In genomic region chr10:8013011-8013410, GRCh38 we compare ENCODE assay signal across 24 cellular contexts. TPM values are rescaled to one million over a fixed set of nuclear protein-coding genes. Genes with fewer than 3 reads are reported as not detected.
DNase-seq lines count a peak whose midpoint lies in the region; ATAC-seq, FAIRE-seq and TF ChIP-seq lines count a peak whose summit lies in the region.
"Had no signal": no experiment of that assay in that cellular context is flagged by ENCODE, and none has a peak within 500 bp of the region (broad histone marks: within the 10 kb centered on the region; RNA-seq: fewer than 3 reads in every experiment).

No MANE protein-coding gene starts in this region.

- no peak overlapping the region for H3K4me3 Mint-ChIP-seq in activated naive CD4-positive, alpha-beta T cell treated with anti-CD3 and anti-CD28 coated beads, Interleukin-2, amount 10 ng/mL, durations not matched to agents 7 days and 5 days
- H3K4me3 Mint-ChIP-seq: B cell, HFFc6 had no signal

- H3K36me3 ChIP-seq in kidney (ENCODE audit: control insufficient read depth in 1 of 2, insufficient read depth in 2 of 2, low read length in 2 of 2): peaks cover 6 to 9% of the 10 kb centered on the region in 2 donors

- POLR2A ChIA-PET in GM10248 (lab: Yijun Ruan, JAX): no interaction called here

- H3K4me1 Mint-ChIP-seq in activated naive CD4-positive, alpha-beta T cell treated with anti-CD3 and anti-CD28 coated beads, Interleukin-2, amount 10 ng/mL, durations not matched to agents 7 days and 5 days: no peaks in the 10 kb centered on the region
- H3K4me1 Mint-ChIP-seq: B cell had no signal

- CTCF ChIA-PET in activated naive CD4-positive, alpha-beta T cell treated with anti-CD3 and anti-CD28 coated beads, Interleukin-2, amount 10 ng/mL, durations not matched to agents 7 days and 5 days (lab: Charles Lee): no interaction called here
- CTCF ChIA-PET in GM10248 (lab: Yijun Ruan, JAX): no interaction called here

- no peak overlapping the region for H3K4me3 ChIP-seq in kidney (ENCODE audit: low read length in 2 of 2)
- H3K4me3 ChIP-seq: GM12878, Peyer's patch, SJCRH30 had no signal

- no peak overlapping the region for H3K9ac ChIP-seq in kidney (ENCODE audit: low read length in 2 of 2)

- peaks cover 8% of the 10 kb centered on the region for H3K36me3 Mint-ChIP-seq in activated naive CD4-positive, alpha-beta T cell treated with anti-CD3 and anti-CD28 coated beads, Interleukin-2, amount 10 ng/mL, durations not matched to agents 7 days and 5 days

- no peaks in the 10 kb centered on the region for H3K9me3 ChIP-seq in kidney (ENCODE audit: control insufficient read depth in 1 of 2, low read length in 2 of 2)
- H3K9me3 ChIP-seq: Peyer's patch, SJCRH30 had no signal

- no peaks in the 10 kb centered on the region for H3K9me3 Mint-ChIP-seq in activated naive CD4-positive, alpha-beta T cell treated with anti-CD3 and anti-CD28 coated beads, Interleukin-2, amount 10 ng/mL, durations not matched to agents 7 days and 5 days
- H3K9me3 Mint-ChIP-seq: HFFc6 had no signal

- H3K27ac Mint-ChIP-seq in activated naive CD4-positive, alpha-beta T cell treated with anti-CD3 and anti-CD28 coated beads, Interleukin-2, amount 10 ng/mL, durations not matched to agents 7 days and 5 days: no peak overlapping the region
- H3K27ac Mint-ChIP-seq: B cell, HFFc6 had no signal

- no peak for ATAC-seq in HG02884 (IDR thresholded peaks at IDR 0.05; ENCODE audit: unreplicated experiment)
- ATAC-seq: GM12878 had no signal

- FAIRE-seq in kidney (lab: Jason Lieb, UNC): peak; percentile 47
- FAIRE-seq: GM12878 had no signal

- no peak for TF ChIP-seq CTCF in 22Rv1 (IDR thresholded peaks at IDR 0.05)
- TF ChIP-seq CTCF in kidney (IDR thresholded peaks at IDR 0.05; ENCODE audit: borderline replicate concordance, extremely low read depth, insufficient read depth): no peak
- no peak for TF ChIP-seq CTCF in GM10248 (IDR thresholded peaks at IDR 0.05; ENCODE audit: control extremely low read depth, extremely low read depth, low read depth, missing control alignments)

- no peaks in the 10 kb centered on the region for H3K27me3 Mint-ChIP-seq in activated naive CD4-positive, alpha-beta T cell treated with anti-CD3 and anti-CD28 coated beads, Interleukin-2, amount 10 ng/mL, durations not matched to agents 7 days and 5 days
- H3K27me3 Mint-ChIP-seq: B cell had no signal

- intact Hi-C loops in kidney (cut with DNase I): no loop called here

- DNase-seq in HT-29 (ENCODE audit: low spot score): peak; percentile 78
- no peak for DNase-seq in kidney
- DNase-seq in renal cortical epithelial cell (ENCODE audit: low read depth): peak; percentile 56
- DNase-seq in activated naive CD4-positive, alpha-beta T cell treated with anti-CD3 and anti-CD28 coated beads, Interleukin-2, amount 10 ng/mL, durations not matched to agents 7 days and 5 days: no peak
- no peak for DNase-seq in GM10248 (ENCODE audit: extremely low spot score)
- DNase-seq: DMS 273 treated with DMSO at 0.1 percent for 48 hours; DMS79 treated with DMSO at 0.1 percent for 48 hours; H7; HFFc6; KBM-7; NCI-H1105; NCI-H146; NCI-H2029 treated with DMSO at 0.1 percent for 48 hours; NCI-H226; NCI-H524; NCI-H774; NK-92 treated with Interleukin-12 subunit alpha and Interleukin-12 subunit beta, amount 100 ng/mL, for 24 hours; Peyer's patch; SJCRH30 had no signal

- H3K4me1 ChIP-seq in kidney (ENCODE audit: control insufficient read depth in 1 of 2, insufficient read depth in 1 of 2, low read depth in 1 of 2, low read length in 2 of 2): no peaks in the 10 kb centered on the region
- H3K4me1 ChIP-seq: SJCRH30 had no signal

- peak overlapping the region; percentile 88 for H3K27ac ChIP-seq in 22Rv1
- peak overlapping the region in 1 of 2 donors; percentile 50 for H3K27ac ChIP-seq in kidney (ENCODE audit: low read depth in 2 of 2, low read length in 2 of 2)
- H3K27ac ChIP-seq: HL-60, Peyer's patch, SJCRH30 had no signal

RNA-seq across cellular contexts. Expression of gene GATA3, which starts 41.5 kb away (rescaled TPM):
- total RNA-seq in HT-29 (2014; rRNA removed; shearing (Covaris generic)): 0.86 and 1.4 TPM in 2 replicates
- total RNA-seq in kidney (23.5 TPM), renal cortical epithelial cell (0.52 and 3.9 TPM in 2 replicates)
- polyA plus RNA-seq in kidney (ENCODE audit: insufficient read depth, low read depth, low replicate concordance): 45.9 TPM

Comparison
In these comparisons a context has a peak if more than half of its experiments do, and no peak if none do; other contexts are left out.
1. DNase-seq: peak in HT-29 (single experiment) and renal cortical epithelial cell (single experiment); none in kidney (single experiment), activated naive CD4-positive, alpha-beta T cell treated with anti-CD3 and anti-CD28 coated beads, Interleukin-2, amount 10 ng/mL, durations not matched to agents 7 days and 5 days (single experiment) and GM10248 (single experiment).